In genomic region chr22:25750569-25751173, GRCh38 we compare ENCODE assay signal across 16 cellular contexts. TPM values are rescaled to one million over a fixed set of nuclear protein-coding genes. Genes with fewer than 3 reads are reported as not detected.
A peak's percentile ranks its signal among the peaks of the same experiment; 100 is the strongest.
DNase-seq lines count a peak whose midpoint lies in the region; ATAC-seq and TF ChIP-seq lines count a peak whose summit lies in the region.
"Had no signal": no experiment of that assay in that cellular context is flagged by ENCODE, and none has a peak within 500 bp of the region (broad histone marks: within the 10 kb centered on the region; RNA-seq: fewer than 3 reads in every experiment).

No MANE protein-coding gene starts in this region.

- ATAC-seq in activated CD8-positive, alpha-beta T cell treated with anti-CD3 and anti-CD28 coated beads for 36 hours = no peak
- no peak for ATAC-seq in upper lobe of left lung (ENCODE audit: low FRiP score in 2 of 2)

- H3K9me3 ChIP-seq in upper lobe of left lung = no peaks in the 10 kb centered on the region
- H3K9me3 ChIP-seq: SJSA1 had no signal

- TF ChIP-seq EP300 in upper lobe of left lung (IDR thresholded peaks at IDR 0.05) = no peak

- intact Hi-C loops in Calu3 (cut with micrococcal nuclease; ENCODE audit: unreplicated experiment) = no loop called here
- intact Hi-C loops in activated CD8-positive, alpha-beta T cell treated with anti-CD3 and anti-CD28 coated beads for 36 hours (cut with micrococcal nuclease) = no loop called here

- H3K27ac ChIP-seq in upper lobe of left lung = no peak overlapping the region
- H3K27ac ChIP-seq: BLaER1 treated with 17β-estradiol and CSF1 and Interleukin-3, amounts not matched to agents 10 nM and 100 nM; SJSA1 had no signal

- no TSS peak for BruUV-seq in Calu3 (replicated peaks; lab: Mats Ljungman, UMichigan)

- TF ChIP-seq CTCF in AG10803 (conservative IDR thresholded peaks at IDR 0.05; ENCODE audit: low read length) (no peak), Calu3 (IDR thresholded peaks at IDR 0.05; ENCODE audit: unreplicated experiment) (no peak), upper lobe of left lung (IDR thresholded peaks at IDR 0.05) (no peak)
- TF ChIP-seq CTCF in activated CD8-positive, alpha-beta T cell treated with anti-CD3 and anti-CD28 coated beads for 36 hours (IDR thresholded peaks at IDR 0.05) = no peak

- peaks cover 9% of the 10 kb centered on the region for H3K36me3 Mint-ChIP-seq in Calu3 (ENCODE audit: insufficient read depth, unreplicated experiment)
- H3K36me3 Mint-ChIP-seq in activated CD8-positive, alpha-beta T cell treated with anti-CD3 and anti-CD28 coated beads for 36 hours (ENCODE audit: low read depth) = no peaks in the 10 kb centered on the region

- H3K4me3 Mint-ChIP-seq in Calu3 (ENCODE audit: low read depth, unreplicated experiment) = no peak overlapping the region
- H3K4me3 Mint-ChIP-seq in activated CD8-positive, alpha-beta T cell treated with anti-CD3 and anti-CD28 coated beads for 36 hours = no peak overlapping the region

- H3K9me3 Mint-ChIP-seq in Calu3 (ENCODE audit: low read depth, unreplicated experiment) = no peaks in the 10 kb centered on the region
- no peaks in the 10 kb centered on the region for H3K9me3 Mint-ChIP-seq in activated CD8-positive, alpha-beta T cell treated with anti-CD3 and anti-CD28 coated beads for 36 hours

- H3K4me1 ChIP-seq in upper lobe of left lung = no peaks in the 10 kb centered on the region

- H3K27me3 Mint-ChIP-seq in Calu3 (ENCODE audit: unreplicated experiment) = no peaks in the 10 kb centered on the region
- no peaks in the 10 kb centered on the region for H3K27me3 Mint-ChIP-seq in activated CD8-positive, alpha-beta T cell treated with anti-CD3 and anti-CD28 coated beads for 36 hours

- 40 to 45% methylated on average over 6 of the region's 6 CpGs for WGBS in upper lobe of left lung, 2 donors

- CTCF ChIA-PET in Calu3 (lab: Charles Lee) = interaction anchor here (0.6 to 1.1 kb wide), 3 partner anchors 9 to 309 kb away, joined by 3 read pairs; no protein-coding TSS in a partner anchor
- CTCF ChIA-PET in activated CD8-positive, alpha-beta T cell treated with anti-CD3 and anti-CD28 coated beads for 36 hours (lab: Charles Lee) = interaction anchor here (1.4 to 1.6 kb wide), 2 partner anchors 14 to 22 kb away, joined by 9 to 15 read pairs; no protein-coding TSS in a partner anchor

- peak overlapping the region; percentile 56 for H3K27ac Mint-ChIP-seq in Calu3 (ENCODE audit: unreplicated experiment)
- H3K27ac Mint-ChIP-seq in activated CD8-positive, alpha-beta T cell treated with anti-CD3 and anti-CD28 coated beads for 36 hours = peak overlapping the region; percentile 94

- no peaks in the 10 kb centered on the region for H3K27me3 ChIP-seq in upper lobe of left lung
- H3K27me3 ChIP-seq: BLaER1 treated with 17β-estradiol and CSF1 and Interleukin-3, amounts not matched to agents 10 nM and 100 nM; SJSA1 had no signal

- H3K4me3 ChIP-seq in AG10803 (ENCODE audit: low read length) (no peak overlapping the region), upper lobe of left lung (no peak overlapping the region)
- H3K4me3 ChIP-seq: BLaER1 treated with 17β-estradiol and CSF1 and Interleukin-3, amounts not matched to agents 10 nM and 100 nM; SJSA1 had no signal

- H3K4me1 Mint-ChIP-seq in Calu3 (ENCODE audit: low read depth, unreplicated experiment) = peaks cover 58% of the 10 kb centered on the region
- peaks cover 40% of the 10 kb centered on the region for H3K4me1 Mint-ChIP-seq in activated CD8-positive, alpha-beta T cell treated with anti-CD3 and anti-CD28 coated beads for 36 hours (ENCODE audit: low read depth)

- TF ChIP-seq POLR2A in upper lobe of left lung (IDR thresholded peaks at IDR 0.05) = no peak

- POLR2A ChIA-PET in activated CD8-positive, alpha-beta T cell treated with anti-CD3 and anti-CD28 coated beads for 36 hours (lab: Charles Lee) = interaction anchor here (0.5 to 1.3 kb wide), 4 partner anchors 10 to 348 kb away, joined by 3 to 4 read pairs (median 3); no protein-coding TSS in a partner anchor

- peak; percentile 8 for DNase-seq in AG10803 (ENCODE audit: low read depth)
- no peak for DNase-seq in Calu3
- DNase-seq in activated CD8-positive, alpha-beta T cell treated with anti-CD3 and anti-CD28 coated beads for 36 hours = no peak
- peak; percentile 36 for DNase-seq in iris pigment epithelial cell (ENCODE audit: low read depth)
- DNase-seq in upper lobe of left lung = no peak
- DNase-seq in GM03348 (ENCODE audit: low spot score) = no peak
- no peak for DNase-seq in pons (ENCODE audit: low spot score)
- no peak for DNase-seq in NCI-H510A (lab: John Stamatoyannopoulos, UW)
- DNase-seq: cerebellar nuclear complex; NCI-H1092; occipital lobe; small intestine; stimulated activated naive CD4-positive, alpha-beta T cell treated with Interleukin-2 at 50 U/mL for 16 hours had no signal

- H3K36me3 ChIP-seq in upper lobe of left lung = no peaks in the 10 kb centered on the region
- H3K36me3 ChIP-seq: BLaER1 treated with 17β-estradiol and CSF1 and Interleukin-3, amounts not matched to agents 10 nM and 100 nM; SJSA1 had no signal

RNA-seq across cellular contexts. Expression of gene MYO18B, which starts 8.7 kb away (rescaled TPM):
- total RNA-seq in Calu3 (2022) (0.59 TPM in 1 of 2 replicates, not detected in the other), upper lobe of left lung (1 to 10 TPM in 1 of 6 donors, under 1 TPM in 2, not detected in 3; 0.09 to 1.3 (median 0.17) TPM)
- 1 to 10 TPM; 1.6 to 1.8 TPM for total RNA-seq in activated CD8-positive, alpha-beta T cell treated with anti-CD3 and anti-CD28 coated beads for 36 hours
- total RNA-seq: Daoy had no signal

Comparison
In these comparisons a context has a peak if more than half of its experiments do, and no peak if none do; other contexts are left out.
1. DNase-seq: peak in AG10803 (single experiment) and iris pigment epithelial cell (single experiment); none in Calu3 (single experiment), activated CD8-positive, alpha-beta T cell treated with anti-CD3 and anti-CD28 coated beads for 36 hours (single experiment), upper lobe of left lung (0 of 2), GM03348 (single experiment), pons (single experiment) and NCI-H510A (single experiment).